8 cellular contexts compared by ENCODE assay signal in genomic region chr4:89056292-89056952, GRCh38. TPM values are rescaled to one million over a fixed set of nuclear protein-coding genes. Genes with fewer than 3 reads are reported as not detected.
A peak's percentile ranks its signal among the peaks of the same experiment; 100 is the strongest.
DNase-seq lines count a peak whose midpoint lies in the region; ATAC-seq and TF ChIP-seq lines count a peak whose summit lies in the region.

No MANE protein-coding gene starts in this region.

- TF ChIP-seq CTCF in omental fat pad (IDR thresholded peaks at IDR 0.05) = no peak

- DNase-seq in GM03348 (ENCODE audit: low spot score) = peak; percentile 15
- no peak for DNase-seq in epithelial cell of prostate (ENCODE audit: low read depth, low spot score)
- no peak for DNase-seq in omental fat pad (ENCODE audit: low spot score)
- no peak for DNase-seq in hypothalamus (lab: John Stamatoyannopoulos, UW)
- DNase-seq in DMS153 treated with DMSO at 0.1 percent for 48 hours (lab: John Stamatoyannopoulos, UW; ENCODE audit: unreplicated experiment) = no peak
- no peak for DNase-seq in dermis blood vessel endothelial cell

- ATAC-seq in HG03457 (IDR thresholded peaks at IDR 0.05; ENCODE audit: unreplicated experiment) (peak; percentile 25), omental fat pad (ENCODE audit: low FRiP score) (peak; percentile 87), GM19351 (IDR thresholded peaks at IDR 0.05; ENCODE audit: unreplicated experiment) (no peak)

- H3K27ac ChIP-seq in epithelial cell of prostate = peak overlapping the region; percentile 32

RNA-seq across cellular contexts. Expression of gene FAM13A, which starts 0.6 kb away (rescaled TPM):
- 10 to 100 TPM; 48.5 to 84.2 (median 51.2) TPM for total RNA-seq in omental fat pad
- total RNA-seq in dermis blood vessel endothelial cell = 1.3 and 1.7 TPM in 2 replicates

RNA-seq across cellular contexts. Expression of gene TIGD2, which starts 54.9 kb away (rescaled TPM):
- total RNA-seq in omental fat pad (1 to 10 TPM; 4.0 to 6.4 (median 4.4) TPM), dermis blood vessel endothelial cell (3.7 and 5.7 TPM in 2 replicates)

Comparison
In these comparisons a context has a peak if more than half of its experiments do, and no peak if none do; other contexts are left out.
1. RNA of gene FAM13A, which starts 0.6 kb away (total RNA-seq): 48.5 to 84.2 TPM in omental fat pad; 1.3 to 1.7 TPM in dermis blood vessel endothelial cell; every median in the first group is over 10 times any median in the second.